ENCODE assay signal across 8 cellular contexts in genomic region chr9:125189361-125190289, GRCh38. TPM values are rescaled to one million over a fixed set of nuclear protein-coding genes. Genes with fewer than 3 reads are reported as not detected.
DNase-seq lines count a peak whose midpoint lies in the region; ATAC-seq and TF ChIP-seq lines count a peak whose summit lies in the region.

PPP6C (minus strand) TSS chr9:125189803; CDS start chr9:125189718, 85 bp downstream.

- H3K9me3 ChIP-seq in SU-DHL-6 (ENCODE audit: insufficient read depth, low read length) (no peaks in the 10 kb centered on the region), parathyroid adenoma (ENCODE audit: control insufficient read depth, low read length) (no peaks in the 10 kb centered on the region), tibial nerve (no peaks in the 10 kb centered on the region)

- peak; percentile 94 for TF ChIP-seq EP300 in tibial nerve (IDR thresholded peaks at IDR 0.05)

- 0% methylated on average over 64 to 71 of the region's 82 CpGs for WGBS in tibial nerve, 2 donors

- H2AFZ ChIP-seq in SU-DHL-6 (ENCODE audit: low read depth, low read length, severe bottlenecking) (peak within 1 kb of the TSS; percentile 91), parathyroid adenoma (peak within 1 kb of the TSS; percentile 84)

- peaks cover 58% of the 10 kb centered on the region for H3K79me2 ChIP-seq in SU-DHL-6 (ENCODE audit: insufficient read depth, low read length)
- H3K79me2 ChIP-seq in parathyroid adenoma = peaks cover 24% of the 10 kb centered on the region

- H3K27ac ChIP-seq in SU-DHL-6 (ENCODE audit: low read depth, low read length) (peak within 1 kb of the TSS; percentile 62), parathyroid adenoma (peak within 1 kb of the TSS; percentile 79), tibial nerve (peak within 1 kb of the TSS; percentile 81 to 98 (median 96))

- H3K27me3 ChIP-seq in SU-DHL-6 (ENCODE audit: low read length) (no peaks in the 10 kb centered on the region), parathyroid adenoma (ENCODE audit: control insufficient read depth, insufficient read depth, low read length) (no peaks in the 10 kb centered on the region), tibial nerve (no peaks in the 10 kb centered on the region)

- no peaks in the 10 kb centered on the region for H3K9me2 ChIP-seq in SU-DHL-6 (replicated peaks; ENCODE audit: insufficient read depth, low read length)

- H3K36me3 ChIP-seq in SU-DHL-6 (ENCODE audit: low read length) (no peaks in the 10 kb centered on the region), parathyroid adenoma (ENCODE audit: control insufficient read depth, insufficient read depth, low read length) (no peaks in the 10 kb centered on the region), tibial nerve (no peaks in the 10 kb centered on the region)

- H3K4me2 ChIP-seq in SU-DHL-6 (ENCODE audit: low read depth, low read length, poor library complexity, severe bottlenecking) = peak within 1 kb of the TSS; percentile 92
- peak within 1 kb of the TSS; percentile 73 for H3K4me2 ChIP-seq in parathyroid adenoma (ENCODE audit: low read length)

- H3F3A ChIP-seq in SU-DHL-6 (ENCODE audit: insufficient read depth) = no peaks in the 10 kb centered on the region

- intact Hi-C loops in Right ventricle myocardium superior (cut with DNase I) = no loop called here

- H3K4me1 ChIP-seq in parathyroid adenoma (no peaks in the 10 kb centered on the region), tibial nerve (peaks cover 0 to 53% (median 23%) of the 10 kb centered on the region in 4 donors)

- DNase-seq in NCI-H1105 treated with DMSO at 0.1 percent for 48 hours (lab: John Stamatoyannopoulos, UW) = peak; percentile 92
- DNase-seq in activated naive CD8-positive, alpha-beta T cell treated with anti-CD3 and anti-CD28 coated beads, Interleukin-2, amount 50 U/mL, for 16 hours (ENCODE audit: low read depth, low spot score) = peak; percentile 95
- peak; percentile 99 for DNase-seq in Right ventricle myocardium superior
- peak; percentile 90 to 91 for DNase-seq in tibial nerve (ENCODE audit: low spot score in 2 of 2)

- H3K9ac ChIP-seq in SU-DHL-6 (ENCODE audit: low read length) = peak within 1 kb of the TSS; percentile 84
- peak within 1 kb of the TSS; percentile 73 for H3K9ac ChIP-seq in parathyroid adenoma

- H3K4me3 ChIP-seq in SU-DHL-6 (ENCODE audit: insufficient read depth, low read length, poor library complexity, severe bottlenecking) = peak within 1 kb of the TSS; percentile 86
- H3K4me3 ChIP-seq in parathyroid adenoma (ENCODE audit: low read depth, low read length) = peak within 1 kb of the TSS; percentile 95
- peak within 1 kb of the TSS; percentile 57 to 99 (median 94) for H3K4me3 ChIP-seq in tibial nerve

- peak; percentile 54 to 84 for TF ChIP-seq POLR2A in tibial nerve (IDR thresholded peaks at IDR 0.05)

- peak; percentile 96 for ATAC-seq in HG02678 (IDR thresholded peaks at IDR 0.05; ENCODE audit: unreplicated experiment)
- peak; percentile 99 for ATAC-seq in Right ventricle myocardium superior (ENCODE audit: poor library complexity)

- TF ChIP-seq CTCF in GM12872 (IDR thresholded peaks at IDR 0.05; ENCODE audit: insufficient read depth, low read depth, low read length) (peak; percentile 78), SU-DHL-6 (IDR thresholded peaks at IDR 0.05; ENCODE audit: insufficient read depth, low read length, poor library complexity, severe bottlenecking) (peak; percentile 60), parathyroid adenoma (IDR thresholded peaks at IDR 0.05) (peak; percentile 63), tibial nerve (IDR thresholded peaks at IDR 0.05) (peak; percentile 60 to 88 (median 76))

- no peaks in the 10 kb centered on the region for H4K20me1 ChIP-seq in SU-DHL-6 (ENCODE audit: low read depth, low read length)

RNA-seq across cellular contexts. Expression of gene PPP6C, which starts in this region (rescaled TPM):
- total RNA-seq in Right ventricle myocardium superior (34.2 TPM), tibial nerve (10 to 100 TPM; 30.6 to 32.7 (median 31.6) TPM)

Comparison
In these comparisons a context has a peak if more than half of its experiments do, and no peak if none do; other contexts are left out.
1. Peak in every context shown above with its lines: DNase-seq, ATAC-seq, H3K4me3 ChIP-seq and H3K27ac ChIP-seq.